Comparison of ENCODE assay signal across 8 cellular contexts in the genomic region with DNA sequence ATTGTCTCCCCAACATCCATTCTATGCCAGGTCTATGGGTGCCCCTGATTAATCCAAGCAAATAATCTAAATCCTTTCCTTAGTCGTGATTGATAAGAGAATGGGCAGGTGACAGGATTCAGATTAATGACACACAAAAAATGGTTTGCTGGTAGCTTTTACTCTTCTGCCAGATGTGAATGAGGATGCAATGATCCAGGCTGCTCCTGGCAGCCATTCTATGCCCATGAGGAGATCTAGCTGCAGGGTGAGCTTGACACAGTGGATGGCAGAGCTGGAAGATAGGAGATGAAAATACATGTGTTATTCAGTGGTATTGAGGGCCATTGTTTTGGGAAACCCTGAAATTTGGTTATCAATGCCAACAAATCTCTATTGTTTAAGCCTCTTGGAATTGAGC.
"Had no signal": no experiment of that assay in that cellular context is flagged by ENCODE, and none has a peak within 500 bp of the region (broad histone marks: within the 10 kb centered on the region; RNA-seq: fewer than 3 reads in every experiment).

No MANE protein-coding gene starts in this region.

- ATAC-seq: HepG2, K562 had no signal

- H3K4me3 Mint-ChIP-seq: IgD-negative memory B cell had no signal

- H3K4me3 ChIP-seq: K562 had no signal

- H3K27ac ChIP-seq: HL-60 had no signal

- H3K27me3 Mint-ChIP-seq: IgD-negative memory B cell had no signal

- FAIRE-seq: HepG2, HTR-8/SVneo, K562 had no signal

- DNase-seq: IMR-90, KBM-7, KG1 had no signal

- H3K27ac Mint-ChIP-seq: IgD-negative memory B cell had no signal
